Comparison of ENCODE assay signal across 8 cellular contexts in genomic region chr1:57423135-57424131, GRCh38. TPM values are rescaled to one million over a fixed set of nuclear protein-coding genes. Genes with fewer than 3 reads are reported as not detected.
DNase-seq lines count a peak whose midpoint lies in the region; ATAC-seq, FAIRE-seq and TF ChIP-seq lines count a peak whose summit lies in the region.

Gene DAB1, minus strand, starts transcription at chr1:57424060. Its CDS starts 133,030 bp downstream, at chr1:57291030.

- TF ChIP-seq POLR2A in IMR-90 (IDR thresholded peaks at IDR 0.05; ENCODE audit: low read depth, low read length), result no peak

- TF ChIP-seq RAD21 in IMR-90 (IDR thresholded peaks at IDR 0.05; ENCODE audit: low read length), result no peak

- H3K9ac ChIP-seq in IMR-90 (ENCODE audit: low read depth, low read length), result peak within 1 kb of the TSS; percentile 69
- H3K9ac ChIP-seq in mesenchymal stem cell (ENCODE audit: low read length), result peak within 1 kb of the TSS; percentile 71

- H3K79me1 ChIP-seq in IMR-90 (ENCODE audit: low read depth in 1 of 2, low read length in 2 of 2), result no peaks in the 10 kb centered on the region
- no peaks in the 10 kb centered on the region for H3K79me1 ChIP-seq in mesenchymal stem cell (replicated peaks; ENCODE audit: low read length, poor library complexity, severe bottlenecking)

- no TSS peak for BruUV-seq in IMR-90 (replicated peaks; lab: Mats Ljungman, UMichigan)

- peak within 1 kb of the TSS; percentile 96 for H2AFZ ChIP-seq in IMR-90 (replicated peaks; ENCODE audit: low read length, poor library complexity)
- H2AFZ ChIP-seq in mesenchymal stem cell (ENCODE audit: low read depth, low read length), result peak within 1 kb of the TSS; percentile 58

- H3K4me1 ChIP-seq in IMR-90 (ENCODE audit: control insufficient read depth, insufficient read depth, low read length) (no peaks in the 10 kb centered on the region), mesenchymal stem cell (ENCODE audit: control insufficient read depth, insufficient read depth, low read depth, low read length) (peaks cover 27% of the 10 kb centered on the region)

- peak within 1 kb of the TSS; percentile 45 for H3K4ac ChIP-seq in IMR-90 (ENCODE audit: low read depth, low read length)
- H3K4ac ChIP-seq in mesenchymal stem cell (ENCODE audit: low read depth in 1 of 2, low read length in 2 of 2), result no peak within 1 kb of the TSS

- intact Hi-C loops in IMR-90 (cut with micrococcal nuclease), result loop anchor here (1.0 to 10.0 kb wide), 6 partner anchors 209 to 1121 kb away; partner anchors contain the start of gene OMA1
- intact Hi-C loops in dorsolateral prefrontal cortex (cut with DNase I), result loop anchor here in 1 of 2 donors (5.0 kb wide), 1 partner anchor 591 kb away; no protein-coding TSS in a partner anchor

- no peak within 1 kb of the TSS for H4K5ac ChIP-seq in IMR-90 (ENCODE audit: low read depth, low read length)

- H4K8ac ChIP-seq in IMR-90 (ENCODE audit: low read depth in 2 of 2, low read length in 2 of 2), result peak within 1 kb of the TSS; percentile 66 to 70; a peak in 1 of 4 replicates
- no peak within 1 kb of the TSS for H4K8ac ChIP-seq in mesenchymal stem cell (ENCODE audit: low read length)

- peak within 1 kb of the TSS; percentile 54 for H3K4me3 ChIP-seq in IMR-90 (ENCODE audit: insufficient read depth, low read depth, low read length)
- H3K4me3 ChIP-seq in dorsolateral prefrontal cortex, result peak within 1 kb of the TSS in 58 of 59 donors; percentile 29 to 72 (median 56)
- peak within 1 kb of the TSS; percentile 42 to 84 for H3K4me3 ChIP-seq in mesenchymal stem cell (ENCODE audit: insufficient read depth in 1 of 2, low read depth in 1 of 2, low read length in 2 of 2)

- in situ Hi-C loops in IMR-90 (cut with MboI; ENCODE audit: low sequenced_read_pairs), result no loop called here

- H4K20me1 ChIP-seq in IMR-90 (ENCODE audit: insufficient read depth, low read length), result no peaks in the 10 kb centered on the region

- H3K23ac ChIP-seq in IMR-90 (ENCODE audit: low read depth, low read length), result peak within 1 kb of the TSS; percentile 80
- peak within 1 kb of the TSS in 1 of 2 experiments; percentile 31 for H3K23ac ChIP-seq in mesenchymal stem cell (ENCODE audit: low read length in 2 of 2)

- peak within 1 kb of the TSS; percentile 61; the same call in 1 of the 2 replicates for H2BK20ac ChIP-seq in IMR-90 (ENCODE audit: low read depth, low read length)

- H2BK12ac ChIP-seq in mesenchymal stem cell (ENCODE audit: low read length in 2 of 2), result no peak within 1 kb of the TSS

- POLR2A ChIA-PET in IMR-90 (lab: Charles Lee; ENCODE audit: unreplicated experiment), result interaction anchor here (0.7 kb wide), 1 partner anchor 185 kb away, joined by 3 read pairs; no protein-coding TSS in a partner anchor

- CTCF ChIA-PET in IMR-90 (lab: Yijun Ruan, JAX), result interaction anchor here (0.5 to 1.5 kb wide), 8 partner anchors 8 to 1072 kb away, joined by 3 to 11 read pairs (median 3); no protein-coding TSS in a partner anchor

- H3K27ac ChIP-seq in IMR-90 (ENCODE audit: insufficient read depth, low read length) (peak within 1 kb of the TSS; percentile 54), dorsolateral prefrontal cortex (peak within 1 kb of the TSS in 44 of 59 donors; percentile 15 to 93 (median 62)), mesenchymal stem cell (ENCODE audit: low read length, poor library complexity, severe bottlenecking) (no peak within 1 kb of the TSS)

- no peaks in the 10 kb centered on the region for H3K36me3 ChIP-seq in IMR-90 (ENCODE audit: control insufficient read depth, insufficient read depth, low read length)
- no peaks in the 10 kb centered on the region for H3K36me3 ChIP-seq in mesenchymal stem cell (ENCODE audit: control insufficient read depth in 1 of 2, insufficient read depth in 2 of 2, low read depth in 1 of 2, low read length in 2 of 2)

- H2BK120ac ChIP-seq in IMR-90 (ENCODE audit: low read depth, low read length) (peak within 1 kb of the TSS; percentile 88; the same call in 1 of the 2 replicates), mesenchymal stem cell (ENCODE audit: low read depth, low read length) (no peak within 1 kb of the TSS)

- H4K91ac ChIP-seq in IMR-90 (ENCODE audit: insufficient read depth, low read depth, low read length), result 0 out of 2 replicates have a peak within 1 kb of the TSS, but pooled peaks have one; percentile 9
- H4K91ac ChIP-seq in mesenchymal stem cell (ENCODE audit: low read length), result no peak within 1 kb of the TSS

- H3K9me3 ChIP-seq in IMR-90 (ENCODE audit: control insufficient read depth, insufficient read depth, low read length), result no peaks in the 10 kb centered on the region
- H3K9me3 ChIP-seq in mesenchymal stem cell (ENCODE audit: control insufficient read depth, low read length), result no peaks in the 10 kb centered on the region

- no peak for FAIRE-seq in urothelium cell line (lab: Jason Lieb, UNC)

- H2BK5ac ChIP-seq in IMR-90 (ENCODE audit: low read depth, low read length, poor library complexity, severe bottlenecking) (no peak within 1 kb of the TSS), mesenchymal stem cell (ENCODE audit: low read depth, low read length, poor library complexity, severe bottlenecking) (no peak within 1 kb of the TSS)

- no peaks in the 10 kb centered on the region for H3K9me1 ChIP-seq in IMR-90 (ENCODE audit: insufficient read depth, low read length)

- peak within 1 kb of the TSS; percentile 20; the same call in 1 of the 2 replicates for H3K56ac ChIP-seq in IMR-90 (ENCODE audit: extremely low read depth, insufficient read depth, low read length)

- H3K14ac ChIP-seq in IMR-90 (replicated peaks; ENCODE audit: low read depth, low read length), result no peak within 1 kb of the TSS; the same call in 1 of the 2 replicates
- H3K14ac ChIP-seq in mesenchymal stem cell (ENCODE audit: low read length in 2 of 2), result no peak within 1 kb of the TSS

- DNase-seq in AG08396 (ENCODE audit: low spot score) (peak; percentile 63), IMR-90 (peak; percentile 11), dorsolateral prefrontal cortex (peak in 4 of 10 donors; percentile 9 to 54 (median 47)), mesenchymal stem cell (peak; percentile 24), urothelium cell line (ENCODE audit: low spot score) (peak; percentile 57), activated gamma-delta T cell (lab: John Stamatoyannopoulos, UW) (no peak), NOMO-1 (lab: John Stamatoyannopoulos, UW; ENCODE audit: unreplicated experiment in 2 of 2) (no peak)

- H2BK15ac ChIP-seq in IMR-90 (ENCODE audit: low read depth, low read length) (no peak within 1 kb of the TSS; the same call in 2 of the 3 replicates), mesenchymal stem cell (ENCODE audit: low read depth, poor library complexity, severe bottlenecking) (no peak within 1 kb of the TSS)

- dilution Hi-C loops in IMR-90 (cut with HindIII; ENCODE audit: low sequenced_read_pairs, unreplicated experiment), result no loop called here

- no peak within 1 kb of the TSS; the same call in 1 of the 2 replicates for H3K18ac ChIP-seq in IMR-90 (ENCODE audit: low read depth, low read length)
- H3K18ac ChIP-seq in mesenchymal stem cell (ENCODE audit: low read depth in 1 of 2, low read length in 2 of 2), result no peak within 1 kb of the TSS

- peak; percentile 63 for ATAC-seq in IMR-90 (ENCODE audit: low read depth)
- no peak for ATAC-seq in GM21367 (IDR thresholded peaks at IDR 0.05; ENCODE audit: unreplicated experiment)

- peaks cover 2% of the 10 kb centered on the region; the same call in 1 of the 2 replicates for H3K27me3 ChIP-seq in IMR-90 (ENCODE audit: control insufficient read depth, insufficient read depth, low read length)
- H3K27me3 ChIP-seq in dorsolateral prefrontal cortex, result peaks cover 0 to 85% (median 30%) of the 10 kb centered on the region in 45 donors
- H3K27me3 ChIP-seq in mesenchymal stem cell (ENCODE audit: control insufficient read depth in 1 of 2, insufficient read depth in 1 of 2, low read length in 2 of 2), result peaks cover 34 to 65% of the 10 kb centered on the region in 2 experiments

- 20% methylated on average over 1 of the region's 85 CpGs; no CpG with 5 or more reads in 1 of the 2 experiments for WGBS in IMR-90 (ENCODE audit: extremely low coverage in 2 of 2, insufficient read length in 1 of 2), 2 experiments
- under 1% methylated on average over 58 of the region's 85 CpGs for WGBS in mesenchymal stem cell

- H2AK9ac ChIP-seq in IMR-90 (replicated peaks; ENCODE audit: low read depth, low read length, poor library complexity), result peak within 1 kb of the TSS; percentile 48

- H3K4me2 ChIP-seq in IMR-90 (ENCODE audit: low read depth, low read length), result peak within 1 kb of the TSS; percentile 83
- H3K4me2 ChIP-seq in mesenchymal stem cell (ENCODE audit: low read length, poor library complexity, severe bottlenecking), result peak within 1 kb of the TSS; percentile 97

- TF ChIP-seq CTCF in IMR-90 (conservative IDR thresholded peaks at IDR 0.05; ENCODE audit: low read depth, low read length) (no peak), dorsolateral prefrontal cortex (IDR thresholded peaks at IDR 0.05 in 54 of 56, conservative IDR thresholded peaks at IDR 0.05 in 2 of 56; ENCODE audit: low read depth in 1 of 56, partially characterized antibody in 56 of 56) (no peak)

- H2AK5ac ChIP-seq in IMR-90 (ENCODE audit: low read depth, low read length), result no peak within 1 kb of the TSS
- no peak within 1 kb of the TSS for H2AK5ac ChIP-seq in mesenchymal stem cell (ENCODE audit: low read length, severe bottlenecking)

TF ChIP-seq in IMR-90, 13 proteins besides CTCF, POLR2A, EP300 and RAD21:
- no peak for TF ChIP-seq MXI1 (IDR thresholded peaks at IDR 0.05; ENCODE audit: borderline replicate concordance, low read depth, low read length)
- TF ChIP-seq NFE2L2 (IDR thresholded peaks at IDR 0.05; ENCODE audit: low read depth, low read length), result no peak

RNA-seq across cellular contexts. Expression of gene DAB1, which starts in this region (rescaled TPM):
- total RNA-seq in IMR-90 (2012; rRNA removed) (0.18 and 0.56 TPM in 2 replicates), dorsolateral prefrontal cortex (10 to 100 TPM in 114 of 120 experiments, 1 to 10 TPM in 6; 5.0 to 30.3 (median 15.3) TPM)
- 0.41 and 0.53 TPM in 2 replicates for polyA plus RNA-seq in IMR-90 (2012; rRNA removed)
- 0.14 and 0.57 TPM in 2 replicates for polyA plus RNA-seq in IMR-90 (2012; cell fraction: cytosol; rRNA removed)
- polyA plus RNA-seq in IMR-90 (2012; cell fraction: nucleus; rRNA removed; ENCODE audit: low replicate concordance), result 0.67 and 0.73 TPM in 2 replicates
- not detected for polyA plus RNA-seq in mesenchymal stem cell (2013, experiment 1 of 2)
- 0.08 TPM for polyA plus RNA-seq in mesenchymal stem cell (2013, experiment 2 of 2)

Comparison
In these comparisons a context has a peak if more than half of its experiments do, and no peak if none do; other contexts are left out.
1. Peak in DNase-seq, ATAC-seq, H3K4me3 ChIP-seq, H3K27ac ChIP-seq, H3K9ac ChIP-seq and H3K4me2 ChIP-seq in IMR-90; RNA of the gene not detected or under 1 TPM.
2. DNase-seq: peak in AG08396 (single experiment), mesenchymal stem cell (single experiment) and urothelium cell line (single experiment); none in activated gamma-delta T cell (single experiment) and NOMO-1 (0 of 2).
3. Peak in every context shown above with its lines, with median percentiles within 50 percentile points of each other: H3K4me3 ChIP-seq.